In the genomic region with DNA sequence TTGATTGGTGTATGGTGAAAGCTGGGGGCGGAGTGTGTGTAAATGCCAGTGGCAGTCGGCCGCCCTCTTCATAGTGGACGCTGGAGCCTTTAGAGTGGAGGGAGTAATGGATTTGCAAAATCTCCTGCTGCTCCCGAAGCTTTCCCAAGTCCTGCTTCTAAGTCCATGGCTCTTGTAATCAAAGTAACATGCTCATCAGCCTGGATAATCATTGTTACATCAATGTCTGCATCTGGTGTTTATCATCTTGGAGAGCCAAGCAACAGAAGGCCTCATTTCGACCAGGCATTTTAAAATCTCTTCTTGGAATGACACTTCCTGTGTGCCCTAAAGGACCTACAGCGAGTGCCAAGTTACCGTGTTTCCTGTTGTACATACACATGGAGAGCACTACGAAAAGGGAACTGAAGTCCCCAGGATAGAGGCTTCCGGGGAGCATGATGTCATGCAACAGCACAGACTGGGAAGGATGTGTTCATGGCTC, we compare ENCODE assay signal across 18 cellular contexts. TPM values are rescaled to one million over a fixed set of nuclear protein-coding genes. Genes with fewer than 3 reads are reported as not detected.
A peak's percentile ranks its signal among the peaks of the same experiment; 100 is the strongest.
DNase-seq lines count a peak whose midpoint lies in the region; ATAC-seq, FAIRE-seq and TF ChIP-seq lines count a peak whose summit lies in the region.
"Had no signal": no experiment of that assay in that cellular context is flagged by ENCODE, and none has a peak within 500 bp of the region (broad histone marks: within the 10 kb centered on the region; RNA-seq: fewer than 3 reads in every experiment).

No MANE protein-coding gene starts in this region.

- no peaks in the 10 kb centered on the region for H3K9me3 Mint-ChIP-seq in endothelial cell (ENCODE audit: unreplicated experiment)

- no peak for ATAC-seq in HepG2
- ATAC-seq in GM21528 (IDR thresholded peaks at IDR 0.05; ENCODE audit: low FRiP score, unreplicated experiment) = no peak
- no peak for ATAC-seq in esophagus mucosa
- ATAC-seq: pancreas had no signal

- POLR2A ChIA-PET in HepG2 (lab: Yijun Ruan, JAX) = no interaction called here

- BruUV-seq in HepG2 (replicated peaks; lab: Mats Ljungman, UMichigan) = no TSS peak

- intact Hi-C loops in HepG2 (cut with micrococcal nuclease; ENCODE audit: unreplicated experiment) = loop anchor here (5.0 kb wide), 1 partner anchor 219 kb away; no protein-coding TSS in a partner anchor

- H3K27me3 ChIP-seq in BE2C (no peaks in the 10 kb centered on the region), HepG2 (ENCODE audit: control insufficient read depth in 1 of 2, insufficient read depth in 2 of 2, low read length in 2 of 2) (no peaks in the 10 kb centered on the region)
- H3K27me3 ChIP-seq: adrenal gland, pancreas had no signal

- no peak overlapping the region for H3K27ac ChIP-seq in HepG2 (ENCODE audit: extremely low read length, insufficient read depth, low read length)
- H3K27ac ChIP-seq: pancreas, PC-9, skin epidermis had no signal

- H3K9me3 ChIP-seq in BE2C = no peaks in the 10 kb centered on the region
- H3K9me3 ChIP-seq in HepG2 (ENCODE audit: low read length) = no peaks in the 10 kb centered on the region
- H3K9me3 ChIP-seq: adrenal gland, pancreas had no signal

- no peak overlapping the region; the same call in 1 of the 2 replicates for H3K4me2 ChIP-seq in HepG2 (ENCODE audit: low read depth, low read length)
- H3K4me2 ChIP-seq: PC-9 had no signal

- FAIRE-seq in HepG2 (lab: Jason Lieb, UNC) = no peak
- FAIRE-seq: kidney, pancreas had no signal

- 21% methylated on average over 10 of the region's 10 CpGs for WGBS in HepG2 (ENCODE audit: low lambda C conversion rate)

- TF ChIP-seq RAD21 in HepG2 (CRISPR knock-in tag; IDR thresholded peaks at IDR 0.05) = no peak

- H3K9ac ChIP-seq in HepG2 (ENCODE audit: insufficient read depth, low read depth, low read length) = no peak overlapping the region

- TF ChIP-seq POLR2A in HepG2 (IDR thresholded peaks at IDR 0.05; ENCODE audit: insufficient read depth in 1 of 2, low read depth in 2 of 2, low read length in 2 of 2) = no peak

- in situ Hi-C loops in HepG2 (cut with HindIII; ENCODE audit: extremely low pct_ligation_motif_present, low pct_unique_long_range_greater_than_20kb) = no loop called here

- no peaks in the 10 kb centered on the region for H3K27me3 Mint-ChIP-seq in endothelial cell (ENCODE audit: unreplicated experiment)
- H3K27me3 Mint-ChIP-seq: IgD-negative memory B cell had no signal

- H3K36me3 ChIP-seq in BE2C (peaks cover 15% of the 10 kb centered on the region), HepG2 (replicated peaks in 1 of 2; ENCODE audit: control insufficient read depth in 1 of 2, insufficient read depth in 2 of 2, low read length in 2 of 2) (no peaks in the 10 kb centered on the region)
- H3K36me3 ChIP-seq: adrenal gland, pancreas had no signal

- TF ChIP-seq CTCF in BE2C (IDR thresholded peaks at IDR 0.05; ENCODE audit: low read depth, low read length) (no peak), choroid plexus epithelial cell (conservative IDR thresholded peaks at IDR 0.05; ENCODE audit: low read depth, low read length) (no peak), HepG2 (CRISPR knock-in tag; IDR thresholded peaks at IDR 0.05) (no peak), endothelial cell (IDR thresholded peaks at IDR 0.05; ENCODE audit: unreplicated experiment) (no peak)

- no peaks in the 10 kb centered on the region for H3K79me2 ChIP-seq in HepG2 (ENCODE audit: insufficient read depth, low read length)

- H3K4me3 ChIP-seq in BE2C (ENCODE audit: low read depth, low read length) = peak overlapping the region; percentile 40
- H3K4me3 ChIP-seq in choroid plexus epithelial cell (ENCODE audit: low read depth, low read length) = no peak overlapping the region
- no peak overlapping the region for H3K4me3 ChIP-seq in HepG2 (replicated peaks in 1 of 3; ENCODE audit: insufficient read depth in 1 of 3, low read depth in 2 of 3, low read length in 3 of 3)
- H3K4me3 ChIP-seq: adrenal gland, pancreas, PC-9, skin epidermis had no signal

- no peaks in the 10 kb centered on the region for H4K20me1 ChIP-seq in HepG2 (ENCODE audit: insufficient read depth, low read length)

- TF ChIP-seq EP300 in HepG2 (IDR thresholded peaks at IDR 0.05; ENCODE audit: low read depth in 2 of 2, low read length in 2 of 2) (no peak), HepG2 (CRISPR knock-in tag; IDR thresholded peaks at IDR 0.05; ENCODE audit: borderline replicate concordance) (no peak)

- no peaks in the 10 kb centered on the region for H3K4me1 Mint-ChIP-seq in endothelial cell (ENCODE audit: unreplicated experiment)
- H3K4me1 Mint-ChIP-seq: IgD-negative memory B cell had no signal

- no peak overlapping the region for H2AFZ ChIP-seq in HepG2 (ENCODE audit: low read length)
- H2AFZ ChIP-seq: PC-9 had no signal

- CTCF ChIA-PET in HepG2 (lab: Yijun Ruan, JAX; ENCODE audit: low intra/inter-chr PET ratio, low total read pairs) = no interaction called here

- H3K4me1 ChIP-seq in BE2C (peaks cover 47% of the 10 kb centered on the region), HepG2 (ENCODE audit: insufficient read depth, low read length) (no peaks in the 10 kb centered on the region)
- H3K4me1 ChIP-seq: pancreas had no signal

- DNase-seq in BE2C = peak; percentile 86
- peak; percentile 91 for DNase-seq in NCI-H446 treated with DMSO at 0.1 percent for 48 hours (lab: John Stamatoyannopoulos, UW)
- DNase-seq in choroid plexus epithelial cell (ENCODE audit: low read depth) = peak; percentile 13
- no peak for DNase-seq in HepG2 (ENCODE audit: low spot score)
- DNase-seq in 8988T = no peak
- DNase-seq in endothelial cell (ENCODE audit: low spot score) = no peak
- DNase-seq: kidney; NCI-H1105 treated with DMSO at 0.1 percent for 48 hours; NCI-H2227 treated with DMSO at 0.1 percent for 48 hours; pancreas; PC-9; stimulated activated naive CD4-positive, alpha-beta T cell; SW 1271 had no signal

- no peak overlapping the region for H3K27ac Mint-ChIP-seq in endothelial cell (ENCODE audit: unreplicated experiment)
- H3K27ac Mint-ChIP-seq: IgD-negative memory B cell had no signal

- no peaks in the 10 kb centered on the region for H3K36me3 Mint-ChIP-seq in endothelial cell (ENCODE audit: low read depth, unreplicated experiment)
- H3K36me3 Mint-ChIP-seq: IgD-negative memory B cell had no signal

- H3K4me3 Mint-ChIP-seq in endothelial cell (ENCODE audit: unreplicated experiment) = no peak overlapping the region
- H3K4me3 Mint-ChIP-seq: IgD-negative memory B cell had no signal

TF ChIP-seq in HepG2, 621 proteins besides CTCF, POLR2A, EP300 and RAD21:
- no peak for TF ChIP-seq ZZZ3 (CRISPR knock-in tag; IDR thresholded peaks at IDR 0.05; ENCODE audit: borderline replicate concordance)
- TF ChIP-seq GABPA (IDR thresholded peaks at IDR 0.05; ENCODE audit: low read depth, low read length) = no peak
- peak; percentile 47; the same call in 1 of the 2 replicates for TF ChIP-seq GABPA (CRISPR knock-in tag; IDR thresholded peaks at IDR 0.05; ENCODE audit: low read depth)
TF ChIP-seq in HepG2: peak in this region for 1.

RNA-seq across cellular contexts. Expression of gene UNC5C, which starts 32.2 kb away (rescaled TPM):
- polyA plus RNA-seq in BE2C (2012; ENCODE audit: insufficient read depth, insufficient read length, low read depth) = 35.6 TPM
- total RNA-seq in HepG2 (2016; rRNA removed; fragmentation: Illumina TruSeq; extraction: Trizol) (not detected in 2 replicates), endothelial cell (ENCODE audit: unreplicated experiment) (0.97 TPM), esophagus mucosa (0.16 TPM)
- total RNA-seq in HepG2 (2016; cell fraction: cytosol; rRNA removed; fragmentation: Illumina TruSeq; extraction: Trizol; ENCODE audit: low read depth) = not detected in 2 replicates
- total RNA-seq in HepG2 (2016; cell fraction: insoluble cytoplasmic fraction; rRNA removed; fragmentation: Illumina TruSeq; extraction: Trizol) = not detected in 2 replicates
- total RNA-seq in HepG2 (2016; cell fraction: membrane; rRNA removed; fragmentation: Illumina TruSeq; extraction: Trizol) = not detected in 2 replicates
- total RNA-seq in HepG2 (2016; cell fraction: nucleus; rRNA removed; fragmentation: Illumina TruSeq; extraction: Trizol) = not detected in 2 replicates
- polyA plus RNA-seq in HepG2 (2011; rRNA removed) = not detected in 2 replicates
- not detected in 2 replicates for polyA plus RNA-seq in HepG2 (2011; cell fraction: cytosol; rRNA removed)
- polyA plus RNA-seq in HepG2 (2011; cell fraction: nucleus; rRNA removed) = not detected in 2 replicates
- polyA plus RNA-seq in HepG2 (2012) = not detected in 2 replicates
- polyA plus RNA-seq in HepG2 (2016; cell fraction: cytosol; fragmentation: Illumina TruSeq; extraction: Trizol; ENCODE audit: low read depth) = not detected in 2 replicates
- not detected in 2 replicates for polyA plus RNA-seq in HepG2 (2016; cell fraction: insoluble cytoplasmic fraction; fragmentation: Illumina TruSeq; extraction: Trizol; ENCODE audit: low read depth)
- polyA plus RNA-seq in HepG2 (2016; cell fraction: membrane; fragmentation: Illumina TruSeq; extraction: Trizol; ENCODE audit: low read depth) = not detected in 2 replicates
- not detected in 2 replicates for polyA plus RNA-seq in HepG2 (2016; cell fraction: nucleus; fragmentation: Illumina TruSeq; extraction: Trizol; ENCODE audit: insufficient read depth, low read depth)
- not detected in 2 replicates for polyA minus RNA-seq in HepG2 (2011; rRNA and poly(A)+ RNA removed; ENCODE audit: low replicate concordance)
- polyA minus RNA-seq in HepG2 (2011; cell fraction: cytosol; rRNA and poly(A)+ RNA removed) = not detected in 2 replicates
- polyA minus RNA-seq in HepG2 (2011; cell fraction: nucleus; rRNA and poly(A)+ RNA removed) = not detected in 2 replicates
- total RNA-seq: PC-9 had no signal
- polyA plus RNA-seq: IgD-negative memory B cell had no signal

Comparison
In these comparisons a context has a peak if more than half of its experiments do, and no peak if none do; other contexts are left out.
1. DNase-seq: peak in BE2C (single experiment), NCI-H446 treated with DMSO at 0.1 percent for 48 hours (single experiment) and choroid plexus epithelial cell (single experiment); none in HepG2 (single experiment), 8988T (single experiment) and endothelial cell (single experiment).